In the genomic region with DNA sequence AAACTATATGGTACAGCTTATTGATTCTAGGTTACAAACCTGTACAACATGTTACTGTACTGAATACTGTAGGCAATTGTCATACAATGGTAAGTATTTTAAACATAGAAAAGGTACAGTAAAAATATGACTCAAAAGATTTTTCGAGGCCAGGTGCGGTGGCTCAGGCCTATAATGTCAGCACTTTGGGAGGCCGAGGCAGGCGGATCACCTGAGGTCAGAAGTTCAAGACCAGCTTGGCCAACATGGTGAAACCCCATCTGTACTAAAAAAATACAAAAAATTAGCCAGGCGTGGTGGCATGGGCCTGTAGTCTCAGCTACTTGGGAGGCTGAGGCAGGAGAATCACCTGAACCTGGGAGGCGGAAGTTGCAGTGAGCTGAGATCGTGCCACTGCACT, we compare ENCODE assay signal across 1 cellular context.
DNase-seq lines count a peak whose midpoint lies in the region; ATAC-seq lines count a peak whose summit lies in the region.
"Not testable (repeated sequence)": the region's sequence is repeated elsewhere in the genome, so short reads cannot be mapped to it uniquely, and the experiment has no call there.

No MANE protein-coding gene starts in this region.

- peak; percentile 51 for DNase-seq in Right ventricle myocardium inferior (ENCODE audit: missing footprints)

- intact Hi-C loops in Right ventricle myocardium inferior (cut with DNase I), result not testable (repeated sequence)

- ATAC-seq in Right ventricle myocardium inferior, result not testable (repeated sequence)
